1 cellular context compared by ENCODE assay signal in the genomic region with DNA sequence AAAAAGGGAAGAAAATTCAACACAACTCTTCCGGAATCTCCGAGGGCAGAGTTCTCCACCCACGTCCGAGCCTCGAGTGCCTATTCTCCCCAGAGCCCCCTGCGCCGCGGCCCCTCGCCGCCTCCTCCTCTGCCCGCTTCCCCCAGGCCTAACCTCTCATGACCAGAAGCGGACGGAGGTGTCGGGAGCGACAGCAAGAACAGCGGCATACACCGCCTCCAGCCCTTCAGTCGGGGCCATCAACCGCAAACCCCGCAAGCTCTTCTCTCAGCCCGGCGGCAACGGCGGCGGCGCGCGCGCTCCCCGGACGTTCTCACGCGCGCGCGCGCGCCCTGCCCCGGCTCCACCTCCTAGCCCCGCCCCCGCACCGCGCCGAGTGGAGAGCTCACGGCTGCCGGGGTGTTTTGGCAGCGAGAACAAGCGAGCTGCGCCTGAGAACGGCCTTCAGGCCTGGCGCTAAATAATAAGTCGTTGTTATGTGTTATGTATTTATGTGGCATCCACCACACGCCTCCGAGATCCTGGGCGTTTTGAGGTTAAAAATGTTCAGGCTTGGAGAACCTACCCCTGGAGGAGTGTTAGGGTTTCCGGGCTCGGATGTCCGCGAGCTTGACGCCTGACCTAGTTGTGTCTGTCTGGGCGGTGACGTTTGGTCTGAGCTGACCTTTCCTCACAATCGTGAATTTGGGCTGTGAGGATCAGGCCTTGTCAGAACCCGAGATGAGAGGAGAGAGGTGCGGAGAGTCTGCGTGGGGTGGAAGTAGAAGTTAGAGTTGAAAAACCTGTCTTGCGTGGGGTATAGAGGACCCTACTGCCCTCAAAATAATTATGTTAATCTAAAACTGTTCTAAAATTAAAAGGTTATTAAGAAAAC.
A peak's percentile ranks its signal among the peaks of the same experiment; 100 is the strongest.
TF ChIP-seq lines count a peak whose summit lies in the region.

A gene with protein sequence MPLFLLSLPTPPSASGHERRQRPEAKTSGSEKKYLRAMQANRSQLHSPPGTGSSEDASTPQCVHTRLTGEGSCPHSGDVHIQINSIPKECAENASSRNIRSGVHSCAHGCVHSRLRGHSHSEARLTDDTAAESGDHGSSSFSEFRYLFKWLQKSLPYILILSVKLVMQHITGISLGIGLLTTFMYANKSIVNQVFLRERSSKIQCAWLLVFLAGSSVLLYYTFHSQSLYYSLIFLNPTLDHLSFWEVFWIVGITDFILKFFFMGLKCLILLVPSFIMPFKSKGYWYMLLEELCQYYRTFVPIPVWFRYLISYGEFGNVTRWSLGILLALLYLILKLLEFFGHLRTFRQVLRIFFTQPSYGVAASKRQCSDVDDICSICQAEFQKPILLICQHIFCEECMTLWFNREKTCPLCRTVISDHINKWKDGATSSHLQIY (minus strand): TSS at position 286 of the 874 bp plus-strand sequence. CDS start 77 bp downstream, at position 209.

TF ChIP-seq in K562, 482 proteins besides CTCF, POLR2A, EP300 and RAD21 (continued from another document and continues in another):
- TF ChIP-seq, protein P1, sequence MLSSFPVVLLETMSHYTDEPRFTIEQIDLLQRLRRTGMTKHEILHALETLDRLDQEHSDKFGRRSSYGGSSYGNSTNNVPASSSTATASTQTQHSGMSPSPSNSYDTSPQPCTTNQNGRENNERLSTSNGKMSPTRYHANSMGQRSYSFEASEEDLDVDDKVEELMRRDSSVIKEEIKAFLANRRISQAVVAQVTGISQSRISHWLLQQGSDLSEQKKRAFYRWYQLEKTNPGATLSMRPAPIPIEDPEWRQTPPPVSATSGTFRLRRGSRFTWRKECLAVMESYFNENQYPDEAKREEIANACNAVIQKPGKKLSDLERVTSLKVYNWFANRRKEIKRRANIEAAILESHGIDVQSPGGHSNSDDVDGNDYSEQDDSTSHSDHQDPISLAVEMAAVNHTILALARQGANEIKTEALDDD (IDR thresholded peaks at IDR 0.05): peak; percentile 50; the same call in 1 of the 2 replicates
- TF ChIP-seq RBM34 (IDR thresholded peaks at IDR 0.05; ENCODE audit: borderline replicate concordance, insufficient read depth, low read length) (no peak), GABPA (tag; conservative IDR thresholded peaks at IDR 0.05; ENCODE audit: low read depth) (peak; percentile 43; the same call in 1 of the 2 replicates), TAF1 (IDR thresholded peaks at IDR 0.05; ENCODE audit: control insufficient read depth, extremely low read depth, insufficient read depth, low read length, severe bottlenecking) (peak; percentile 85), HMGN3 (IDR thresholded peaks at IDR 0.05; ENCODE audit: borderline replicate concordance, extremely low read depth, insufficient read length, low read depth, low read length) (peak; percentile 51), PHF20 (IDR thresholded peaks at IDR 0.05; ENCODE audit: partially characterized antibody) (peak; percentile 83), ZNF41 (CRISPR knock-in tag; conservative IDR thresholded peaks at IDR 0.05) (no peak), SREBF2 (CRISPR knock-in tag; IDR thresholded peaks at IDR 0.05) (no peak), ZNF232 (CRISPR knock-in tag; IDR thresholded peaks at IDR 0.05) (no peak), NR2C2 (CRISPR knock-in tag; IDR thresholded peaks at IDR 0.05) (no peak), NR2C2 (tag; IDR thresholded peaks at IDR 0.05) (peak; percentile 89), BRCA1 (IDR thresholded peaks at IDR 0.05) (no peak), BRCA1 (CRISPR knock-in tag; IDR thresholded peaks at IDR 0.05) (no peak), CEBPB (tag; IDR thresholded peaks at IDR 0.05) (no peak), FOXK1 (CRISPR knock-in tag; IDR thresholded peaks at IDR 0.05; ENCODE audit: borderline replicate concordance) (no peak), GTF2E2 (tag; IDR thresholded peaks at IDR 0.05) (peak; percentile 52; the same call in 1 of the 2 replicates), PRPF4 (IDR thresholded peaks at IDR 0.05; ENCODE audit: insufficient read depth, low read depth, low read length, poor library complexity, severe bottlenecking) (no peak), PHB2 (IDR thresholded peaks at IDR 0.05; ENCODE audit: low read depth) (no peak), CTBP1 (IDR thresholded peaks at IDR 0.05; ENCODE audit: borderline replicate concordance) (peak; percentile 80), DPF2 (IDR thresholded peaks at IDR 0.05) (peak; percentile 61), NEUROD1 (IDR thresholded peaks at IDR 0.05; ENCODE audit: borderline replicate concordance, low read depth, low read length, partially characterized antibody) (peak; percentile 64), ZC3H11A (IDR thresholded peaks at IDR 0.05; ENCODE audit: low read depth, low read length) (no peak), KAT7 (CRISPR knock-in tag; IDR thresholded peaks at IDR 0.05; ENCODE audit: borderline replicate concordance) (no peak), ARID2 (IDR thresholded peaks at IDR 0.05) (no peak), CCAR2 (IDR thresholded peaks at IDR 0.05; ENCODE audit: low read depth, low read length) (no peak), CBX3 (IDR thresholded peaks at IDR 0.05; ENCODE audit: borderline replicate concordance in 1 of 2, low read length in 2 of 2) (no peak; a peak in 1 of 3 replicates), ATF7 (IDR thresholded peaks at IDR 0.05) (peak; percentile 99), ZNF589 (CRISPR knock-in tag; IDR thresholded peaks at IDR 0.05; ENCODE audit: low read depth) (no peak), FOXA1 (IDR thresholded peaks at IDR 0.05; ENCODE audit: borderline replicate concordance) (no peak), DACH1 (IDR thresholded peaks at IDR 0.05; ENCODE audit: partially characterized antibody) (no peak), SIN3A (IDR thresholded peaks at IDR 0.05; ENCODE audit: borderline replicate concordance in 2 of 2, control insufficient read depth in 1 of 2, low read depth in 2 of 2, low read length in 2 of 2) (peak in 1 of 2 experiments; percentile 39; a peak in 2 of 4 replicates), NR1H2 (CRISPR knock-in tag; IDR thresholded peaks at IDR 0.05) (no peak), ZNF175 (CRISPR knock-in tag; IDR thresholded peaks at IDR 0.05; ENCODE audit: low read depth) (no peak), BMI1 (IDR thresholded peaks at IDR 0.05; ENCODE audit: low read length) (no peak), SMAD4 (CRISPR knock-in tag; conservative IDR thresholded peaks at IDR 0.05) (peak; percentile 99), MTF1 (CRISPR knock-in tag; IDR thresholded peaks at IDR 0.05; ENCODE audit: borderline replicate concordance) (no peak), ZNF124 (CRISPR knock-in tag; IDR thresholded peaks at IDR 0.05) (no peak), SMC3 (conservative IDR thresholded peaks at IDR 0.05; ENCODE audit: insufficient read depth, low read depth, low read length) (no peak), U2AF2 (optimal IDR thresholded peaks at IDR 0.05; ENCODE audit: low read depth, low read length) (no peak)
- TF ChIP-seq, protein P2, sequence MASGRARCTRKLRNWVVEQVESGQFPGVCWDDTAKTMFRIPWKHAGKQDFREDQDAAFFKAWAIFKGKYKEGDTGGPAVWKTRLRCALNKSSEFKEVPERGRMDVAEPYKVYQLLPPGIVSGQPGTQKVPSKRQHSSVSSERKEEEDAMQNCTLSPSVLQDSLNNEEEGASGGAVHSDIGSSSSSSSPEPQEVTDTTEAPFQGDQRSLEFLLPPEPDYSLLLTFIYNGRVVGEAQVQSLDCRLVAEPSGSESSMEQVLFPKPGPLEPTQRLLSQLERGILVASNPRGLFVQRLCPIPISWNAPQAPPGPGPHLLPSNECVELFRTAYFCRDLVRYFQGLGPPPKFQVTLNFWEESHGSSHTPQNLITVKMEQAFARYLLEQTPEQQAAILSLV (tag; IDR thresholded peaks at IDR 0.05): no peak
- TF ChIP-seq, protein P3, sequence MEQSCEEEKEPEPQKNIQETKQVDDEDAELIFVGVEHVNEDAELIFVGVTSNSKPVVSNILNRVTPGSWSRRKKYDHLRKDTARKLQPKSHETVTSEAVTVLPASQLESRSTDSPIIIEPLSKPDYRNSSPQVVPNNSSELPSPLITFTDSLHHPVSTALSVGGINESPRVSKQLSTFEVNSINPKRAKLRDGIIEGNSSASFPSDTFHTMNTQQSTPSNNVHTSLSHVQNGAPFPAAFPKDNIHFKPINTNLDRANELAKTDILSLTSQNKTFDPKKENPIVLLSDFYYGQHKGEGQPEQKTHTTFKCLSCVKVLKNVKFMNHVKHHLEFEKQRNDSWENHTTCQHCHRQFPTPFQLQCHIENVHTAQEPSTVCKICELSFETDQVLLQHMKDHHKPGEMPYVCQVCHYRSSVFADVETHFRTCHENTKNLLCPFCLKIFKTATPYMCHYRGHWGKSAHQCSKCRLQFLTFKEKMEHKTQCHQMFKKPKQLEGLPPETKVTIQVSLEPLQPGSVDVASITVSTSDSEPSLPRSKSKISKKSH (CRISPR knock-in tag; IDR thresholded peaks at IDR 0.05): no peak
- TF ChIP-seq, protein P4, sequence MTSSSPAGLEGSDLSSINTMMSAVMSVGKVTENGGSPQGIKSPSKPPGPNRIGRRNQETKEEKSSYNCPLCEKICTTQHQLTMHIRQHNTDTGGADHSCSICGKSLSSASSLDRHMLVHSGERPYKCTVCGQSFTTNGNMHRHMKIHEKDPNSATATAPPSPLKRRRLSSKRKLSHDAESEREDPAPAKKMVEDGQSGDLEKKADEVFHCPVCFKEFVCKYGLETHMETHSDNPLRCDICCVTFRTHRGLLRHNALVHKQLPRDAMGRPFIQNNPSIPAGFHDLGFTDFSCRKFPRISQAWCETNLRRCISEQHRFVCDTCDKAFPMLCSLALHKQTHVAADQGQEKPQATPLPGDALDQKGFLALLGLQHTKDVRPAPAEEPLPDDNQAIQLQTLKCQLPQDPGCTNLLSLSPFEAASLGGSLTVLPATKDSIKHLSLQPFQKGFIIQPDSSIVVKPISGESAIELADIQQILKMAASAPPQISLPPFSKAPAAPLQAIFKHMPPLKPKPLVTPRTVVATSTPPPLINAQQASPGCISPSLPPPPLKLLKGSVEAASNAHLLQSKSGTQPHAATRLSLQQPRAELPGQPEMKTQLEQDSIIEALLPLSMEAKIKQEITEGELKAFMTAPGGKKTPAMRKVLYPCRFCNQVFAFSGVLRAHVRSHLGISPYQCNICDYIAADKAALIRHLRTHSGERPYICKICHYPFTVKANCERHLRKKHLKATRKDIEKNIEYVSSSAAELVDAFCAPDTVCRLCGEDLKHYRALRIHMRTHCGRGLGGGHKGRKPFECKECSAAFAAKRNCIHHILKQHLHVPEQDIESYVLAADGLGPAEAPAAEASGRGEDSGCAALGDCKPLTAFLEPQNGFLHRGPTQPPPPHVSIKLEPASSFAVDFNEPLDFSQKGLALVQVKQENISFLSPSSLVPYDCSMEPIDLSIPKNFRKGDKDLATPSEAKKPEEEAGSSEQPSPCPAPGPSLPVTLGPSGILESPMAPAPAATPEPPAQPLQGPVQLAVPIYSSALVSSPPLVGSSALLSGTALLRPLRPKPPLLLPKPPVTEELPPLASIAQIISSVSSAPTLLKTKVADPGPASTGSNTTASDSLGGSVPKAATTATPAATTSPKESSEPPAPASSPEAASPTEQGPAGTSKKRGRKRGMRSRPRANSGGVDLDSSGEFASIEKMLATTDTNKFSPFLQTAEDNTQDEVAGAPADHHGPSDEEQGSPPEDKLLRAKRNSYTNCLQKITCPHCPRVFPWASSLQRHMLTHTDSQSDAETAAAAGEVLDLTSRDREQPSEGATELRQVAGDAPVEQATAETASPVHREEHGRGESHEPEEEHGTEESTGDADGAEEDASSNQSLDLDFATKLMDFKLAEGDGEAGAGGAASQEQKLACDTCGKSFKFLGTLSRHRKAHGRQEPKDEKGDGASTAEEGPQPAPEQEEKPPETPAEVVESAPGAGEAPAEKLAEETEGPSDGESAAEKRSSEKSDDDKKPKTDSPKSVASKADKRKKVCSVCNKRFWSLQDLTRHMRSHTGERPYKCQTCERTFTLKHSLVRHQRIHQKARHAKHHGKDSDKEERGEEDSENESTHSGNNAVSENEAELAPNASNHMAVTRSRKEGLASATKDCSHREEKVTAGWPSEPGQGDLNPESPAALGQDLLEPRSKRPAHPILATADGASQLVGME (CRISPR knock-in tag; IDR thresholded peaks at IDR 0.05): no peak
- TF ChIP-seq, protein P5, sequence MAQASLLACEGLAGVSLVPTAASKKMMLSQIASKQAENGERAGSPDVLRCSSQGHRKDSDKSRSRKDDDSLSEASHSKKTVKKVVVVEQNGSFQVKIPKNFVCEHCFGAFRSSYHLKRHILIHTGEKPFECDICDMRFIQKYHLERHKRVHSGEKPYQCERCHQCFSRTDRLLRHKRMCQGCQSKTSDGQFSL (CRISPR knock-in tag; IDR thresholded peaks at IDR 0.05): no peak
- TF ChIP-seq, protein P5 (tag; IDR thresholded peaks at IDR 0.05): no peak
- TF ChIP-seq, protein P6, sequence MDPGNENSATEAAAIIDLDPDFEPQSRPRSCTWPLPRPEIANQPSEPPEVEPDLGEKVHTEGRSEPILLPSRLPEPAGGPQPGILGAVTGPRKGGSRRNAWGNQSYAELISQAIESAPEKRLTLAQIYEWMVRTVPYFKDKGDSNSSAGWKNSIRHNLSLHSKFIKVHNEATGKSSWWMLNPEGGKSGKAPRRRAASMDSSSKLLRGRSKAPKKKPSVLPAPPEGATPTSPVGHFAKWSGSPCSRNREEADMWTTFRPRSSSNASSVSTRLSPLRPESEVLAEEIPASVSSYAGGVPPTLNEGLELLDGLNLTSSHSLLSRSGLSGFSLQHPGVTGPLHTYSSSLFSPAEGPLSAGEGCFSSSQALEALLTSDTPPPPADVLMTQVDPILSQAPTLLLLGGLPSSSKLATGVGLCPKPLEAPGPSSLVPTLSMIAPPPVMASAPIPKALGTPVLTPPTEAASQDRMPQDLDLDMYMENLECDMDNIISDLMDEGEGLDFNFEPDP (CRISPR knock-in tag; IDR thresholded peaks at IDR 0.05): no peak
- TF ChIP-seq, protein P7, sequence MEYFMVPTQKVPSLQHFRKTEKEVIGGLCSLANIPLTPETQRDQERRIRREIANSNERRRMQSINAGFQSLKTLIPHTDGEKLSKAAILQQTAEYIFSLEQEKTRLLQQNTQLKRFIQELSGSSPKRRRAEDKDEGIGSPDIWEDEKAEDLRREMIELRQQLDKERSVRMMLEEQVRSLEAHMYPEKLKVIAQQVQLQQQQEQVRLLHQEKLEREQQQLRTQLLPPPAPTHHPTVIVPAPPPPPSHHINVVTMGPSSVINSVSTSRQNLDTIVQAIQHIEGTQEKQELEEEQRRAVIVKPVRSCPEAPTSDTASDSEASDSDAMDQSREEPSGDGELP (CRISPR knock-in tag; IDR thresholded peaks at IDR 0.05; ENCODE audit: borderline replicate concordance): peak; percentile 59; the same call in 1 of the 2 replicates
- TF ChIP-seq, protein P8, sequence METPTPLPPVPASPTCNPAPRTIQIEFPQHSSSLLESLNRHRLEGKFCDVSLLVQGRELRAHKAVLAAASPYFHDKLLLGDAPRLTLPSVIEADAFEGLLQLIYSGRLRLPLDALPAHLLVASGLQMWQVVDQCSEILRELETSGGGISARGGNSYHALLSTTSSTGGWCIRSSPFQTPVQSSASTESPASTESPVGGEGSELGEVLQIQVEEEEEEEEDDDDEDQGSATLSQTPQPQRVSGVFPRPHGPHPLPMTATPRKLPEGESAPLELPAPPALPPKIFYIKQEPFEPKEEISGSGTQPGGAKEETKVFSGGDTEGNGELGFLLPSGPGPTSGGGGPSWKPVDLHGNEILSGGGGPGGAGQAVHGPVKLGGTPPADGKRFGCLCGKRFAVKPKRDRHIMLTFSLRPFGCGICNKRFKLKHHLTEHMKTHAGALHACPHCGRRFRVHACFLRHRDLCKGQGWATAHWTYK (CRISPR knock-in tag; IDR thresholded peaks at IDR 0.05): no peak
- TF ChIP-seq, protein P9, sequence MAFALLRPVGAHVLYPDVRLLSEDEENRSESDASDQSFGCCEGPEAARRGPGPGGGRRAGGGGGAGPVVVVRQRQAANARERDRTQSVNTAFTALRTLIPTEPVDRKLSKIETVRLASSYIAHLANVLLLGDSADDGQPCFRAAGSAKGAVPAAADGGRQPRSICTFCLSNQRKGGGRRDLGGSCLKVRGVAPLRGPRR (CRISPR knock-in tag; IDR thresholded peaks at IDR 0.05): no peak
